ENCODE assay signal across 17 cellular contexts in genomic region chr12:9796346-9796745, GRCh38.
DNase-seq lines count a peak whose midpoint lies in the region; ATAC-seq lines count a peak whose summit lies in the region.
"Had no signal": no experiment of that assay in that cellular context is flagged by ENCODE, and none has a peak within 500 bp of the region (broad histone marks: within the 10 kb centered on the region; RNA-seq: fewer than 3 reads in every experiment).

No MANE protein-coding gene starts in this region.

- peak overlapping the region; percentile 81 for H3K4me3 Mint-ChIP-seq in stimulated activated naive CD8-positive, alpha-beta T cell treated with anti-CD3 and anti-CD28 coated beads, Interleukin-15, Interleukin-2, amounts not matched to agents 100 ng/mL and 50 ng/mL, for 24 hours
- H3K4me3 Mint-ChIP-seq in activated naive CD8-positive, alpha-beta T cell treated with anti-CD3 and anti-CD28 coated beads, Interleukin-2, amount 50 U/mL, for 24 hours = peak overlapping the region; percentile 80
- H3K4me3 Mint-ChIP-seq: memory B cell, nephron had no signal

- H3K27ac Mint-ChIP-seq in stimulated activated naive CD8-positive, alpha-beta T cell treated with anti-CD3 and anti-CD28 coated beads, Interleukin-15, Interleukin-2, amounts not matched to agents 100 ng/mL and 50 ng/mL, for 24 hours = peak overlapping the region; percentile 93
- peak overlapping the region; percentile 93 for H3K27ac Mint-ChIP-seq in activated naive CD8-positive, alpha-beta T cell treated with anti-CD3 and anti-CD28 coated beads, Interleukin-2, amount 50 U/mL, for 24 hours
- H3K27ac Mint-ChIP-seq: memory B cell, nephron had no signal

- H3K36me3 Mint-ChIP-seq in stimulated activated naive CD8-positive, alpha-beta T cell treated with anti-CD3 and anti-CD28 coated beads, Interleukin-15, Interleukin-2, amounts not matched to agents 100 ng/mL and 50 ng/mL, for 24 hours (ENCODE audit: low read depth) = no peaks in the 10 kb centered on the region
- H3K36me3 Mint-ChIP-seq in activated naive CD8-positive, alpha-beta T cell treated with anti-CD3 and anti-CD28 coated beads, Interleukin-2, amount 50 U/mL, for 24 hours (ENCODE audit: low read depth) = peaks cover 2% of the 10 kb centered on the region

- no peak for ATAC-seq in stimulated activated naive CD8-positive, alpha-beta T cell treated with anti-CD3 and anti-CD28 coated beads, Interleukin-15, Interleukin-2, amounts not matched to agents 100 U/mL and 50 U/mL, for 24 hours
- peak; percentile 20 for ATAC-seq in activated naive CD8-positive, alpha-beta T cell treated with anti-CD3 and anti-CD28 coated beads, Interleukin-2, amount 50 U/mL, for 24 hours
- ATAC-seq: Right ventricle myocardium inferior had no signal

- intact Hi-C loops in head of caudate nucleus (cut with DNase I) = no loop called here

- H3K9me3 Mint-ChIP-seq in stimulated activated naive CD8-positive, alpha-beta T cell treated with anti-CD3 and anti-CD28 coated beads, Interleukin-15, Interleukin-2, amounts not matched to agents 100 ng/mL and 50 ng/mL, for 24 hours = no peaks in the 10 kb centered on the region
- no peaks in the 10 kb centered on the region for H3K9me3 Mint-ChIP-seq in activated naive CD8-positive, alpha-beta T cell treated with anti-CD3 and anti-CD28 coated beads, Interleukin-2, amount 50 U/mL, for 24 hours
- H3K9me3 Mint-ChIP-seq: memory B cell, nephron had no signal

- H3K4me1 Mint-ChIP-seq in stimulated activated naive CD8-positive, alpha-beta T cell treated with anti-CD3 and anti-CD28 coated beads, Interleukin-15, Interleukin-2, amounts not matched to agents 100 ng/mL and 50 ng/mL, for 24 hours (ENCODE audit: low read depth) = peaks cover 69% of the 10 kb centered on the region
- H3K4me1 Mint-ChIP-seq in activated naive CD8-positive, alpha-beta T cell treated with anti-CD3 and anti-CD28 coated beads, Interleukin-2, amount 50 U/mL, for 24 hours = peaks cover 63% of the 10 kb centered on the region
- H3K4me1 Mint-ChIP-seq: nephron had no signal

- H3K27me3 Mint-ChIP-seq in stimulated activated naive CD8-positive, alpha-beta T cell treated with anti-CD3 and anti-CD28 coated beads, Interleukin-15, Interleukin-2, amounts not matched to agents 100 ng/mL and 50 ng/mL, for 24 hours = no peaks in the 10 kb centered on the region
- H3K27me3 Mint-ChIP-seq in activated naive CD8-positive, alpha-beta T cell treated with anti-CD3 and anti-CD28 coated beads, Interleukin-2, amount 50 U/mL, for 24 hours = no peaks in the 10 kb centered on the region
- H3K27me3 Mint-ChIP-seq: memory B cell had no signal

- no peak for DNase-seq in stimulated activated naive CD8-positive, alpha-beta T cell treated with anti-CD3 and anti-CD28 coated beads, Interleukin-15, Interleukin-2, amounts not matched to agents 100 U/mL and 50 U/mL, for 24 hours
- DNase-seq in T-helper 22 cell (ENCODE audit: low read depth) (peak; percentile 14), head of caudate nucleus (no peak), GOT3 (lab: John Stamatoyannopoulos, UW) (no peak), DMS 273 (lab: John Stamatoyannopoulos, UW; ENCODE audit: unreplicated experiment) (no peak)
- no peak for DNase-seq in activated naive CD8-positive, alpha-beta T cell treated with anti-CD3 and anti-CD28 coated beads, Interleukin-2, amount 50 U/mL, for 24 hours
- DNase-seq: activated CD4-positive, alpha-beta T cell treated with anti-CD3 and anti-CD28 coated beads for 48 hours; activated gamma-delta T cell; Caco-2; colonic mucosa; IMR-90; NCI-H524 treated with DMSO at 0.1 percent for 48 hours; sigmoid colon had no signal
